18 cellular contexts compared by ENCODE assay signal in genomic region chr7:117505238-117505637, GRCh38. TPM values are rescaled to one million over a fixed set of nuclear protein-coding genes. Genes with fewer than 3 reads are reported as not detected.
DNase-seq lines count a peak whose midpoint lies in the region; ATAC-seq and TF ChIP-seq lines count a peak whose summit lies in the region.
"Had no signal": no experiment of that assay in that cellular context is flagged by ENCODE, and none has a peak within 500 bp of the region (broad histone marks: within the 10 kb centered on the region; RNA-seq: fewer than 3 reads in every experiment).

No MANE protein-coding gene starts in this region.

- H3K9me3 Mint-ChIP-seq in natural killer cell: peaks cover 4 to 5% of the 10 kb centered on the region in 2 donors
- H3K9me3 Mint-ChIP-seq: CD8-positive, alpha-beta T cell had no signal

- H3K4me1 Mint-ChIP-seq in natural killer cell: no peaks in the 10 kb centered on the region
- H3K4me1 Mint-ChIP-seq: B cell had no signal

- no peak for TF ChIP-seq CTCF in natural killer cell (IDR thresholded peaks at IDR 0.05)

- no peak overlapping the region for H3K27ac Mint-ChIP-seq in natural killer cell
- H3K27ac Mint-ChIP-seq: B cell; CD8-positive, alpha-beta T cell had no signal

- intact Hi-C loops in left colon (cut with DNase I, micrococcal nuclease): no loop called here
- intact Hi-C loops in natural killer cell (cut with micrococcal nuclease): no loop called here

- peak; percentile 1 for DNase-seq in ELR (ENCODE audit: low read depth)
- DNase-seq in RPMI8226: peak; percentile 51
- DNase-seq in left colon: no peak
- no peak for DNase-seq in NCI-H2196 (lab: John Stamatoyannopoulos, UW; ENCODE audit: unreplicated experiment)
- no peak for DNase-seq in natural killer cell
- no peak for DNase-seq in activated gamma-delta T cell treated with Interleukin-2 at 50 U/mL for 16 hours
- DNase-seq: CD8-positive, alpha-beta T cell; EL; GM23248; MM.1S; NCI-H187 treated with DMSO at 0.1 percent for 48 hours; NCI-H2171 treated with DMSO at 0.1 percent for 48 hours; NCI-H510A treated with DMSO at 0.1 percent for 48 hours; SK-N-SH; T-helper 1 cell had no signal

- ATAC-seq in GM18907 (IDR thresholded peaks at IDR 0.05; ENCODE audit: unreplicated experiment): peak; percentile 46
- ATAC-seq in left colon: peak; percentile 51
- no peak for ATAC-seq in natural killer cell
- no peak for ATAC-seq in HG03025 (IDR thresholded peaks at IDR 0.05; ENCODE audit: low FRiP score, unreplicated experiment)
- ATAC-seq: CD8-positive, alpha-beta T cell had no signal

- no peaks in the 10 kb centered on the region for H3K27me3 Mint-ChIP-seq in natural killer cell (ENCODE audit: low read depth in 2 of 2)
- H3K27me3 Mint-ChIP-seq: B cell had no signal

- H3K4me3 Mint-ChIP-seq in natural killer cell: no peak overlapping the region
- H3K4me3 Mint-ChIP-seq: B cell; CD8-positive, alpha-beta T cell had no signal

- H3K36me3 Mint-ChIP-seq in natural killer cell: no peaks in the 10 kb centered on the region
- H3K36me3 Mint-ChIP-seq: CD8-positive, alpha-beta T cell had no signal

RNA-seq across cellular contexts. Expression of gene CFTR, which starts 25.4 kb away (rescaled TPM):
- 100 to 1,000 TPM; 116 to 133 TPM for total RNA-seq in left colon
- not detected for total RNA-seq in natural killer cell
- total RNA-seq: B cell; CD8-positive, alpha-beta T cell; GM23248 had no signal

Comparison
In these comparisons a context has a peak if more than half of its experiments do, and no peak if none do; other contexts are left out.
1. DNase-seq: peak in ELR (single experiment) and RPMI8226 (single experiment); none in left colon (0 of 2), NCI-H2196 (single experiment), natural killer cell (single experiment) and activated gamma-delta T cell treated with Interleukin-2 at 50 U/mL for 16 hours (single experiment).
2. ATAC-seq: peak in GM18907 (single experiment) and left colon (single experiment); none in natural killer cell (0 of 3) and HG03025 (single experiment).
3. RNA of gene CFTR, which starts 25.4 kb away (total RNA-seq): 116 to 133 TPM in left colon; not detected in natural killer cell; every median in the first group is over 100 times any median in the second.